Comparison of ENCODE assay signal across 16 cellular contexts in genomic region chr16:89481556-89481955, GRCh38. TPM values are rescaled to one million over a fixed set of nuclear protein-coding genes. Genes with fewer than 3 reads are reported as not detected.
DNase-seq lines count a peak whose midpoint lies in the region; ATAC-seq and TF ChIP-seq lines count a peak whose summit lies in the region.
"Had no signal": no experiment of that assay in that cellular context is flagged by ENCODE, and none has a peak within 500 bp of the region (broad histone marks: within the 10 kb centered on the region; RNA-seq: fewer than 3 reads in every experiment).

No MANE protein-coding gene starts in this region.

- CTCF ChIA-PET in CD8-positive, alpha-beta T cell (lab: Charles Lee), result no interaction called here

- no peak overlapping the region for H2AFZ ChIP-seq in KMS-11 (ENCODE audit: low read depth)

- peaks cover 100% of the 10 kb centered on the region for H3K79me2 ChIP-seq in KMS-11 (ENCODE audit: insufficient read depth, low read depth)

- H3K27me3 ChIP-seq in CD8-positive, alpha-beta T cell (ENCODE audit: insufficient read depth, low read length), result no peaks in the 10 kb centered on the region
- H3K27me3 ChIP-seq in KMS-11 (ENCODE audit: insufficient read depth, low read depth), result no peaks in the 10 kb centered on the region
- H3K27me3 ChIP-seq: left lung, Peyer's patch had no signal

- no peaks in the 10 kb centered on the region for H3K9me3 ChIP-seq in CD8-positive, alpha-beta T cell (ENCODE audit: low read length)
- H3K9me3 ChIP-seq: left lung, Peyer's patch had no signal

- peaks cover 93% of the 10 kb centered on the region for H4K20me1 ChIP-seq in KMS-11 (ENCODE audit: insufficient read depth)

- H3K4me2 ChIP-seq in KMS-11, result peak overlapping the region; percentile 39; the same call in 1 of the 2 replicates

- no peaks in the 10 kb centered on the region for H3K9me3 Mint-ChIP-seq in CD8-positive, alpha-beta T cell
- H3K9me3 Mint-ChIP-seq in brain, result peaks cover 0 to 6% (median 0%) of the 10 kb centered on the region in 5 experiments
- H3K9me3 Mint-ChIP-seq in natural killer cell treated with Interleukin-12 subunit alpha and Interleukin-12 subunit beta and Interleukin-15 and Interleukin-18, amount 100 ng/mL, for 72 hours, result no peaks in the 10 kb centered on the region
- H3K9me3 Mint-ChIP-seq: activated T-helper 2 cell treated with anti-CD3 and anti-CD28 coated beads, Interferon-gamma antibody, Interleukin-2, Interleukin-4, amounts not matched to agents 10 μg/mL and 5 μg/mL and 100 μg/mL, durations not matched to agents 14 hours and 24 hours and 36 hours; neural crest cell; T-helper 1 cell treated with Interleukin-12 subunit alpha and Interleukin-12 subunit beta and Interleukin-4 antibody, amounts not matched to agents 30 μg/mL and 1 μg/mL, for 36 hours had no signal

- H3K27ac ChIP-seq in CD8-positive, alpha-beta T cell (ENCODE audit: low read depth, low read length), result no peak overlapping the region
- H3K27ac ChIP-seq in KMS-11, result no peak overlapping the region; the same call in 1 of the 2 replicates

- no peaks in the 10 kb centered on the region for H3K36me3 ChIP-seq in CD8-positive, alpha-beta T cell (ENCODE audit: insufficient read depth, low read length)
- H3K36me3 ChIP-seq in KMS-11 (ENCODE audit: insufficient read depth), result no peaks in the 10 kb centered on the region; the same call in 1 of the 2 replicates
- H3K36me3 ChIP-seq: left lung, Peyer's patch had no signal

- intact Hi-C loops in CD8-positive, alpha-beta T cell (cut with DNase I, micrococcal nuclease), result no loop called here

- no peak overlapping the region for H3K4me3 ChIP-seq in CD8-positive, alpha-beta T cell (ENCODE audit: low read depth, low read length)
- H3K4me3 ChIP-seq in KMS-11 (IDR thresholded peaks at IDR 0.05; ENCODE audit: insufficient read depth, low read depth, low read length), result no peak overlapping the region
- H3K4me3 ChIP-seq: left lung, Peyer's patch had no signal

- POLR2A ChIA-PET in CD8-positive, alpha-beta T cell (lab: Charles Lee), result interaction anchor here (0.5 to 1.2 kb wide), 2 partner anchors 22 to 30 kb away, joined by 3 to 4 read pairs; no protein-coding TSS in a partner anchor

- no peak overlapping the region for H3K9ac ChIP-seq in KMS-11

- ATAC-seq in CD8-positive, alpha-beta T cell, result no peak
- ATAC-seq in natural killer cell treated with Interleukin-12 subunit alpha and Interleukin-12 subunit beta and Interleukin-15 and Interleukin-18, amount 100 ng/mL, for 72 hours, result no peak
- ATAC-seq in HG02870 (IDR thresholded peaks at IDR 0.05; ENCODE audit: unreplicated experiment) (no peak), HG03097 (IDR thresholded peaks at IDR 0.05; ENCODE audit: low FRiP score, unreplicated experiment) (no peak), GM18511 (IDR thresholded peaks at IDR 0.05; ENCODE audit: unreplicated experiment) (no peak)
- ATAC-seq: left lung had no signal

- no peak for TF ChIP-seq CTCF in CD8-positive, alpha-beta T cell (IDR thresholded peaks at IDR 0.05)
- TF ChIP-seq CTCF in KMS-11 (conservative IDR thresholded peaks at IDR 0.05; ENCODE audit: low read depth, low read length), result no peak
- no peak for TF ChIP-seq CTCF in brain (conservative IDR thresholded peaks at IDR 0.05)

- peaks cover 87% of the 10 kb centered on the region for H3K4me1 ChIP-seq in CD8-positive, alpha-beta T cell (ENCODE audit: insufficient read depth, low read length)
- peaks cover 78% of the 10 kb centered on the region for H3K4me1 ChIP-seq in KMS-11 (ENCODE audit: low read depth, poor library complexity, severe bottlenecking)

- no peaks in the 10 kb centered on the region for H3K27me3 Mint-ChIP-seq in CD8-positive, alpha-beta T cell (ENCODE audit: low read depth)
- H3K27me3 Mint-ChIP-seq in brain, result no peaks in the 10 kb centered on the region
- no peaks in the 10 kb centered on the region for H3K27me3 Mint-ChIP-seq in natural killer cell treated with Interleukin-12 subunit alpha and Interleukin-12 subunit beta and Interleukin-15 and Interleukin-18, amount 100 ng/mL, for 72 hours

- peaks cover 86% of the 10 kb centered on the region for H3K4me1 Mint-ChIP-seq in CD8-positive, alpha-beta T cell (ENCODE audit: low read depth)
- peaks cover 93% of the 10 kb centered on the region for H3K4me1 Mint-ChIP-seq in brain
- H3K4me1 Mint-ChIP-seq in natural killer cell treated with Interleukin-12 subunit alpha and Interleukin-12 subunit beta and Interleukin-15 and Interleukin-18, amount 100 ng/mL, for 72 hours (ENCODE audit: low read depth in 2 of 2), result peaks cover 78 to 80% of the 10 kb centered on the region in 2 donors

- peak overlapping the region; percentile 66 for H3K4me3 Mint-ChIP-seq in CD8-positive, alpha-beta T cell
- H3K4me3 Mint-ChIP-seq in brain, result peak overlapping the region in 1 of 5 experiments; percentile 8
- peak overlapping the region; percentile 56 for H3K4me3 Mint-ChIP-seq in natural killer cell treated with Interleukin-12 subunit alpha and Interleukin-12 subunit beta and Interleukin-15 and Interleukin-18, amount 100 ng/mL, for 72 hours
- H3K4me3 Mint-ChIP-seq: neural crest cell had no signal

- peak overlapping the region; percentile 89 for H3K27ac Mint-ChIP-seq in CD8-positive, alpha-beta T cell
- H3K27ac Mint-ChIP-seq in brain, result peak overlapping the region in 4 of 5 experiments; percentile 5 to 81 (median 50)
- H3K27ac Mint-ChIP-seq in natural killer cell treated with Interleukin-12 subunit alpha and Interleukin-12 subunit beta and Interleukin-15 and Interleukin-18, amount 100 ng/mL, for 72 hours, result peak overlapping the region in 1 of 2 donors; percentile 84

- H3K36me3 Mint-ChIP-seq in CD8-positive, alpha-beta T cell, result peaks cover 34% of the 10 kb centered on the region
- peaks cover 4% of the 10 kb centered on the region for H3K36me3 Mint-ChIP-seq in brain
- H3K36me3 Mint-ChIP-seq in natural killer cell treated with Interleukin-12 subunit alpha and Interleukin-12 subunit beta and Interleukin-15 and Interleukin-18, amount 100 ng/mL, for 72 hours, result no peaks in the 10 kb centered on the region

- no peak for DNase-seq in CD8-positive, alpha-beta T cell
- no peak for DNase-seq in natural killer cell treated with Interleukin-12 subunit alpha and Interleukin-12 subunit beta and Interleukin-15 and Interleukin-18, amount 100 ng/mL, for 72 hours (ENCODE audit: low spot score)
- no peak for DNase-seq in SIG-M5 treated with dmso at 0.1 percent for 504 hours (lab: John Stamatoyannopoulos, UW; ENCODE audit: unreplicated experiment)
- DNase-seq: activated CD4-positive, alpha-beta T cell treated with anti-CD3 and anti-CD28 coated beads for 4 hours; H7; left lung; NCI-H1092 treated with DMSO at 0.1 percent for 48 hours; Peyer's patch had no signal

RNA-seq across cellular contexts. Expression of gene ANKRD11, which starts 8.8 kb away (rescaled TPM):
- total RNA-seq in CD8-positive, alpha-beta T cell, result 100 to 1,000 TPM; 257 to 260 TPM
- polyA plus RNA-seq in brain (ENCODE audit: insufficient read depth, low read depth, low replicate concordance), result 53.2 TPM
- total RNA-seq in natural killer cell treated with Interleukin-12 subunit alpha and Interleukin-12 subunit beta and Interleukin-15 and Interleukin-18, amount 100 ng/mL, for 72 hours, result 100 to 1,000 TPM; 197 to 320 TPM

RNA-seq across cellular contexts. Expression of gene SPG7, which starts 26.6 kb away (rescaled TPM):
- 100 to 1,000 TPM; 159 to 180 TPM for total RNA-seq in CD8-positive, alpha-beta T cell
- 54.6 TPM for polyA plus RNA-seq in brain (ENCODE audit: insufficient read depth, low read depth, low replicate concordance)
- total RNA-seq in natural killer cell treated with Interleukin-12 subunit alpha and Interleukin-12 subunit beta and Interleukin-15 and Interleukin-18, amount 100 ng/mL, for 72 hours, result 100 to 1,000 TPM in 1 of 2 donors, 10 to 100 TPM in 1; 88.6 to 188 TPM
